Comparison of ENCODE assay signal across 1 cellular context in genomic region chr17:60139438-60140285, GRCh38.
A peak's percentile ranks its signal among the peaks of the same experiment; 100 is the strongest.
TF ChIP-seq lines count a peak whose summit lies in the region.

No MANE protein-coding gene starts in this region.

TF ChIP-seq in GM12878, 131 proteins besides CTCF, POLR2A, EP300 and RAD21 (continued from another document and continues in another):
- TF ChIP-seq ZNF687 (IDR thresholded peaks at IDR 0.05): no peak
- no peak for TF ChIP-seq IRF3 (IDR thresholded peaks at IDR 0.05)
- TF ChIP-seq BCL11A (IDR thresholded peaks at IDR 0.05; ENCODE audit: low read depth, low read length): no peak
- no peak for TF ChIP-seq PKNOX1 (IDR thresholded peaks at IDR 0.05)
- TF ChIP-seq ZBTB4 (CRISPR knock-in tag; IDR thresholded peaks at IDR 0.05): no peak
- TF ChIP-seq SMARCA5 (IDR thresholded peaks at IDR 0.05): no peak
- no peak for TF ChIP-seq BHLHE40 (IDR thresholded peaks at IDR 0.05; ENCODE audit: borderline replicate concordance in 1 of 2, low read depth in 2 of 2, low read length in 1 of 2)
- TF ChIP-seq ZNF207 (IDR thresholded peaks at IDR 0.05; ENCODE audit: borderline replicate concordance): no peak
- no peak for TF ChIP-seq RAD51 (IDR thresholded peaks at IDR 0.05)
- TF ChIP-seq KDM1A (IDR thresholded peaks at IDR 0.05; ENCODE audit: borderline replicate concordance): no peak
- no peak for TF ChIP-seq ZNF592 (IDR thresholded peaks at IDR 0.05)
- TF ChIP-seq EGR1 (IDR thresholded peaks at IDR 0.05; ENCODE audit: borderline replicate concordance in 1 of 2, low read depth in 2 of 2, low read length in 2 of 2): no peak
- TF ChIP-seq HDAC2 (IDR thresholded peaks at IDR 0.05): no peak
- no peak for TF ChIP-seq RB1 (IDR thresholded peaks at IDR 0.05; ENCODE audit: borderline replicate concordance)
- no peak for TF ChIP-seq PAX8 (IDR thresholded peaks at IDR 0.05)
- no peak for TF ChIP-seq STAT1 (conservative IDR thresholded peaks at IDR 0.05)
- no peak for TF ChIP-seq SUPT20H (IDR thresholded peaks at IDR 0.05; ENCODE audit: borderline replicate concordance, control insufficient read depth, low read depth, low read length)
- no peak for TF ChIP-seq TAF1 (IDR thresholded peaks at IDR 0.05; ENCODE audit: borderline replicate concordance, low read depth, low read length)
- no peak; the same call in 1 of the 2 replicates for TF ChIP-seq NFXL1 (IDR thresholded peaks at IDR 0.05; ENCODE audit: borderline replicate concordance)
- no peak for TF ChIP-seq ZBTB33 (IDR thresholded peaks at IDR 0.05)
- no peak for TF ChIP-seq CREB1 (IDR thresholded peaks at IDR 0.05; ENCODE audit: low read depth)
- TF ChIP-seq TBL1XR1 (IDR thresholded peaks at IDR 0.05; ENCODE audit: low read depth, low read length): no peak
- peak; percentile 28; the same call in 1 of the 2 replicates for TF ChIP-seq SMC3 (IDR thresholded peaks at IDR 0.05; ENCODE audit: borderline replicate concordance, low read length)
- no peak for TF ChIP-seq CBX5 (IDR thresholded peaks at IDR 0.05; ENCODE audit: low read depth)
- TF ChIP-seq SREBF2 (IDR thresholded peaks at IDR 0.05; ENCODE audit: low read length): no peak
- TF ChIP-seq FOXK2 (IDR thresholded peaks at IDR 0.05): no peak
- TF ChIP-seq ASH2L (IDR thresholded peaks at IDR 0.05; ENCODE audit: borderline replicate concordance, low read depth): no peak
- no peak; the same call in 2 of the 3 replicates for TF ChIP-seq POU2F2 (IDR thresholded peaks at IDR 0.05; ENCODE audit: borderline replicate concordance, low read depth, low read length)
- no peak for TF ChIP-seq ZNF622 (IDR thresholded peaks at IDR 0.05)
- peak; percentile 96 for TF ChIP-seq SIN3A (IDR thresholded peaks at IDR 0.05; ENCODE audit: low read depth, low read length)
- no peak for TF ChIP-seq NRF1 (conservative IDR thresholded peaks at IDR 0.05; ENCODE audit: low read depth, low read length)
- no peak for TF ChIP-seq SUZ12 (IDR thresholded peaks at IDR 0.05; ENCODE audit: unreplicated experiment)
- no peak for TF ChIP-seq BCL3 (IDR thresholded peaks at IDR 0.05; ENCODE audit: borderline replicate concordance, insufficient read depth, low read depth, low read length, poor library complexity, severe bottlenecking)
- TF ChIP-seq DPF2 (IDR thresholded peaks at IDR 0.05): no peak
- no peak for TF ChIP-seq YBX1 (IDR thresholded peaks at IDR 0.05)
- no peak for TF ChIP-seq STAT3 (IDR thresholded peaks at IDR 0.05; ENCODE audit: low read depth, low read length)
- TF ChIP-seq MYC (IDR thresholded peaks at IDR 0.05; ENCODE audit: insufficient read depth, insufficient read length, insufficient replicate concordance, low read length, severe bottlenecking): no peak
- no peak for TF ChIP-seq ATF2 (IDR thresholded peaks at IDR 0.05; ENCODE audit: low read length)
- no peak for TF ChIP-seq CEBPB (IDR thresholded peaks at IDR 0.05; ENCODE audit: borderline replicate concordance in 1 of 2, low read depth in 2 of 2, low read length in 2 of 2)
- no peak for TF ChIP-seq IKZF1 (conservative IDR thresholded peaks at IDR 0.05)
- TF ChIP-seq ZNF24 (IDR thresholded peaks at IDR 0.05): no peak
- TF ChIP-seq LARP7 (IDR thresholded peaks at IDR 0.05): 0 out of 2 replicates have a peak, but pooled peaks have one; percentile 43
- TF ChIP-seq MAX (IDR thresholded peaks at IDR 0.05; ENCODE audit: low read depth, low read length): peak; percentile 32; the same call in 1 of the 2 replicates
- no peak for TF ChIP-seq SPI1 (IDR thresholded peaks at IDR 0.05; ENCODE audit: borderline replicate concordance, insufficient read depth, low read depth, low read length)
- no peak for TF ChIP-seq CBX3 (IDR thresholded peaks at IDR 0.05; ENCODE audit: borderline replicate concordance, low read depth)
- TF ChIP-seq EED (IDR thresholded peaks at IDR 0.05; ENCODE audit: low read depth): no peak
- TF ChIP-seq MXI1 (IDR thresholded peaks at IDR 0.05; ENCODE audit: low read depth, low read length): peak; percentile 78
